Comparison of ENCODE assay signal across 17 cellular contexts in the genomic region with DNA sequence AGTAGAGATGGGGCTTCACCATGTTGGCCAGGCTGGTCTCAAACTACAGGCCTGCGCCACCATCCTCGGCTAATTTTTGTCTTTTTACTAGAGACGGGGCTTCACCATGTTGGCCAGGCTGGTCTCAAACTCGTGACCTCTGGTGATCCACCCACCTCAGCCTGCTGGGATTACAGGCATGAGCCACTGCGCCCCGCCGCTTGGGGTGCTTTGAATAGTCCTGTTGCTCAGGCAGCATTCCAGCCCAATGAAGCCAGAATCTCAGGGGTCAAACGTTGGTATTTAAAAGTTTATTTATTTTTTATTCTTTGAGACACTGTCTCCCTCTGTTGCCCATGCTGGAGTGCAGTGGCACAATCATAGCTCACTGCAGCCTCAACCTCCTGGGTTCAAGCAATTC. TPM values are rescaled to one million over a fixed set of nuclear protein-coding genes. Genes with fewer than 3 reads are reported as not detected.
A peak's percentile ranks its signal among the peaks of the same experiment; 100 is the strongest.
DNase-seq lines count a peak whose midpoint lies in the region; ATAC-seq and TF ChIP-seq lines count a peak whose summit lies in the region.
"Had no signal": no experiment of that assay in that cellular context is flagged by ENCODE, and none has a peak within 500 bp of the region (broad histone marks: within the 10 kb centered on the region; RNA-seq: fewer than 3 reads in every experiment).

No MANE protein-coding gene starts in this region.

- H3K4me2 ChIP-seq in neural progenitor cell (no peak overlapping the region), smooth muscle cell (no peak overlapping the region)

- WGBS in smooth muscle cell (ENCODE audit: low lambda C conversion rate), result 94% methylated on average over 8 of the region's 8 CpGs

- H3K4me3 Mint-ChIP-seq in HFFc6 (no peak overlapping the region), T-helper 17 cell (no peak overlapping the region), neural progenitor cell (peak overlapping the region; percentile 53)
- H3K4me3 Mint-ChIP-seq: CD4-positive, alpha-beta T cell had no signal

- H3F3A ChIP-seq in neural progenitor cell (ENCODE audit: low read depth) (peaks cover 25% of the 10 kb centered on the region), smooth muscle cell (ENCODE audit: low read depth) (no peaks in the 10 kb centered on the region)

- peaks cover 29% of the 10 kb centered on the region for H3K4me1 ChIP-seq in neural progenitor cell
- peaks cover 22% of the 10 kb centered on the region for H3K4me1 ChIP-seq in smooth muscle cell (ENCODE audit: low read depth)
- H3K4me1 ChIP-seq: BE2C, Caco-2 had no signal

- ATAC-seq in T-helper 17 cell (no peak), GM19035 (IDR thresholded peaks at IDR 0.05; ENCODE audit: unreplicated experiment) (no peak)
- ATAC-seq: GM12878, HepG2 had no signal

- peak; percentile 16; the same call in 1 of the 2 replicates for TF ChIP-seq CTCF in HFFc6 (IDR thresholded peaks at IDR 0.05)
- no peak for TF ChIP-seq CTCF in neural progenitor cell (IDR thresholded peaks at IDR 0.05)
- no peak for TF ChIP-seq CTCF in smooth muscle cell (IDR thresholded peaks at IDR 0.05; ENCODE audit: borderline replicate concordance, insufficient read depth, poor library complexity, severe bottlenecking)

- no peak overlapping the region for H3K27ac ChIP-seq in neural progenitor cell
- H3K27ac ChIP-seq in smooth muscle cell (ENCODE audit: low read depth), result no peak overlapping the region
- H3K27ac ChIP-seq: GM23248 had no signal

- peaks cover 5% of the 10 kb centered on the region; the same call in 1 of the 2 replicates for H3K36me3 Mint-ChIP-seq in HFFc6 (ENCODE audit: low read depth)
- no peaks in the 10 kb centered on the region for H3K36me3 Mint-ChIP-seq in T-helper 17 cell (ENCODE audit: low read depth)
- no peaks in the 10 kb centered on the region for H3K36me3 Mint-ChIP-seq in neural progenitor cell

- H3K27me3 ChIP-seq in neural progenitor cell (peaks cover 3% of the 10 kb centered on the region), smooth muscle cell (ENCODE audit: low read depth) (no peaks in the 10 kb centered on the region)

- H3K27me3 Mint-ChIP-seq in HFFc6 (ENCODE audit: insufficient read depth) (peaks cover 21% of the 10 kb centered on the region), T-helper 17 cell (peaks cover 15% of the 10 kb centered on the region), neural progenitor cell (ENCODE audit: insufficient read depth, low read depth) (peaks cover 15% of the 10 kb centered on the region)

- H3K27ac Mint-ChIP-seq in HFFc6 (no peak overlapping the region), T-helper 17 cell (peak overlapping the region; percentile 14), neural progenitor cell (no peak overlapping the region)
- H3K27ac Mint-ChIP-seq: CD4-positive, alpha-beta T cell had no signal

- H4K20me1 ChIP-seq in neural progenitor cell (ENCODE audit: low read depth), result no peaks in the 10 kb centered on the region
- H4K20me1 ChIP-seq in smooth muscle cell (ENCODE audit: low read depth), result no peaks in the 10 kb centered on the region

- DNase-seq in EL (peak; percentile 26), HFFc6 (peak; percentile 17), T-helper 17 cell (no peak), neural progenitor cell (ENCODE audit: low spot score) (no peak), CD1c-positive myeloid dendritic cell (ENCODE audit: extremely low spot score) (no peak), smooth muscle cell (lab: John Stamatoyannopoulos, UW; ENCODE audit: unreplicated experiment) (no peak)
- DNase-seq: ACHN; BE2C; C1 segment of cervical spinal cord; Caco-2; CD4-positive, alpha-beta T cell; GM23248; HCEC 1CT; KG1 had no signal

- H3K9me3 Mint-ChIP-seq in HFFc6 (no peaks in the 10 kb centered on the region), neural progenitor cell (peaks cover 4% of the 10 kb centered on the region)
- H3K9me3 Mint-ChIP-seq: CD4-positive, alpha-beta T cell had no signal

- H3K4me1 Mint-ChIP-seq in HFFc6 (ENCODE audit: low read depth) (peaks cover 13% of the 10 kb centered on the region; the same call in 1 of the 2 replicates), T-helper 17 cell (peaks cover 3% of the 10 kb centered on the region), neural progenitor cell (peaks cover 28% of the 10 kb centered on the region)

- H3K9me3 ChIP-seq in T-helper 17 cell (ENCODE audit: control insufficient read depth, low read length, poor library complexity, severe bottlenecking) (no peaks in the 10 kb centered on the region), neural progenitor cell (ENCODE audit: low read depth) (no peaks in the 10 kb centered on the region), smooth muscle cell (replicated peaks; ENCODE audit: low read depth) (no peaks in the 10 kb centered on the region)
- H3K9me3 ChIP-seq: BE2C had no signal

- H3K36me3 ChIP-seq in neural progenitor cell (no peaks in the 10 kb centered on the region), smooth muscle cell (ENCODE audit: low read depth) (no peaks in the 10 kb centered on the region)
- H3K36me3 ChIP-seq: BE2C had no signal

- H2AFZ ChIP-seq in neural progenitor cell (replicated peaks), result no peak overlapping the region
- no peak overlapping the region for H2AFZ ChIP-seq in smooth muscle cell (ENCODE audit: low read depth)
- H2AFZ ChIP-seq: GM23248 had no signal

- H3K9ac ChIP-seq in neural progenitor cell (no peak overlapping the region), smooth muscle cell (ENCODE audit: low read depth) (no peak overlapping the region)
- H3K9ac ChIP-seq: GM23248 had no signal

- H3K4me3 ChIP-seq in neural progenitor cell (no peak overlapping the region), smooth muscle cell (no peak overlapping the region)
- H3K4me3 ChIP-seq: GM12878, GM23248 had no signal

- H3K79me2 ChIP-seq in neural progenitor cell (ENCODE audit: low read depth) (no peaks in the 10 kb centered on the region), smooth muscle cell (ENCODE audit: low read depth) (no peaks in the 10 kb centered on the region)

RNA-seq across cellular contexts. Expression of gene MOCS3, which starts 11.3 kb away (rescaled TPM):
- 1 to 10 TPM; 5.0 to 6.1 (median 5.4) TPM for total RNA-seq in HFFc6 (2021; fragmentation: NEBNext Ultra II Directional; extraction: Animal tissue kit (Norgen Biotek cat#: 25700))
- total RNA-seq in T-helper 17 cell, result 1 to 10 TPM; 3.2 to 3.8 TPM
- total RNA-seq in neural progenitor cell (ENCODE audit: low replicate concordance), result 5.6 and 7.5 TPM in 2 replicates
- total RNA-seq in smooth muscle cell, result 3.7 and 5.2 TPM in 2 replicates
- polyA plus RNA-seq in smooth muscle cell, result 3.2 and 3.7 TPM in 2 replicates

RNA-seq across cellular contexts. Expression of gene DPM1, which starts 11.6 kb away (rescaled TPM):
- 10 to 100 TPM; 51.8 to 59.9 (median 57.4) TPM for total RNA-seq in HFFc6 (2021; fragmentation: NEBNext Ultra II Directional; extraction: Animal tissue kit (Norgen Biotek cat#: 25700))
- 10 to 100 TPM; 25.9 to 34.1 TPM for total RNA-seq in T-helper 17 cell
- total RNA-seq in neural progenitor cell (ENCODE audit: low replicate concordance), result 76.7 and 173 TPM in 2 replicates
- total RNA-seq in smooth muscle cell, result 141 and 148 TPM in 2 replicates
- 89.1 and 104 TPM in 2 replicates for polyA plus RNA-seq in smooth muscle cell

RNA-seq across cellular contexts. Expression of gene ADNP, which starts 38.7 kb away (rescaled TPM):
- 10 to 100 TPM; 56.5 to 68.8 (median 57.3) TPM for total RNA-seq in HFFc6 (2021; fragmentation: NEBNext Ultra II Directional; extraction: Animal tissue kit (Norgen Biotek cat#: 25700))
- 10 to 100 TPM; 54.8 to 59.7 TPM for total RNA-seq in T-helper 17 cell
- total RNA-seq in neural progenitor cell (ENCODE audit: low replicate concordance), result 56.1 and 75.4 TPM in 2 replicates
- 54.9 and 57.4 TPM in 2 replicates for total RNA-seq in smooth muscle cell
- 14.2 and 15.3 TPM in 2 replicates for polyA plus RNA-seq in smooth muscle cell

RNA-seq across cellular contexts. Expression of gene KCNG1, which starts 53.0 kb away (rescaled TPM):
- total RNA-seq in HFFc6 (2021; fragmentation: NEBNext Ultra II Directional; extraction: Animal tissue kit (Norgen Biotek cat#: 25700)), result 1 to 10 TPM; 3.0 to 5.4 (median 3.5) TPM
- total RNA-seq in T-helper 17 cell, result under 1 TPM in 1 of 2 donors, not detected in 1; 0.90 TPM
- total RNA-seq in neural progenitor cell (ENCODE audit: low replicate concordance), result 2.2 and 11.4 TPM in 2 replicates
- total RNA-seq in smooth muscle cell, result 37.4 and 51.2 TPM in 2 replicates
- polyA plus RNA-seq in smooth muscle cell, result 52.0 and 54.1 TPM in 2 replicates
- total RNA-seq: CD4-positive, alpha-beta T cell; GM12878; HepG2 had no signal
- polyA plus RNA-seq: GM12878, HepG2 had no signal

Comparison
In these comparisons a context has a peak if more than half of its experiments do, and no peak if none do; other contexts are left out.
1. DNase-seq: peak in EL (single experiment) and HFFc6 (single experiment); none in T-helper 17 cell (0 of 3), neural progenitor cell (single experiment), CD1c-positive myeloid dendritic cell (single experiment) and smooth muscle cell (single experiment).